8 cellular contexts compared by ENCODE assay signal in genomic region chr11:63841554-63841953, GRCh38. TPM values are rescaled to one million over a fixed set of nuclear protein-coding genes. Genes with fewer than 3 reads are reported as not detected.
A peak's percentile ranks its signal among the peaks of the same experiment; 100 is the strongest.
DNase-seq lines count a peak whose midpoint lies in the region; ATAC-seq and TF ChIP-seq lines count a peak whose summit lies in the region.

No MANE protein-coding gene starts in this region.

- H3K27ac Mint-ChIP-seq in activated T-cell treated with anti-CD3 and anti-CD28 coated beads, Interleukin-2, amount 50 U/mL, for 72 hours = peak overlapping the region; percentile 31
- no peak overlapping the region for H3K27ac Mint-ChIP-seq in activated CD4-positive, alpha-beta memory T cell treated with anti-CD3 and anti-CD28 coated beads for 36 hours

- H3K36me3 Mint-ChIP-seq in activated T-cell treated with anti-CD3 and anti-CD28 coated beads, Interleukin-2, amount 50 U/mL, for 72 hours (ENCODE audit: insufficient read depth in 2 of 2) = peaks cover 11 to 14% of the 10 kb centered on the region in 2 donors
- H3K36me3 Mint-ChIP-seq in activated CD4-positive, alpha-beta memory T cell treated with anti-CD3 and anti-CD28 coated beads for 36 hours = peaks cover 12% of the 10 kb centered on the region

- DNase-seq in activated T-cell treated with anti-CD3 and anti-CD28 coated beads, Interleukin-2, amount 50 U/mL, for 72 hours = no peak
- DNase-seq in activated T-cell treated with anti-CD3 and anti-CD28 coated beads for 4 hours (no peak), foreskin melanocyte (peak; percentile 70), Kasumi-1 (lab: John Stamatoyannopoulos, UW) (no peak), GM20000 (ENCODE audit: low spot score) (no peak)
- DNase-seq in activated CD4-positive, alpha-beta memory T cell treated with anti-CD3 and anti-CD28 coated beads for 36 hours = no peak
- DNase-seq in activated CD4-positive, CD25-positive, alpha-beta regulatory T cell (lab: John Stamatoyannopoulos, UW) = no peak

- TF ChIP-seq CTCF in GM20000 (IDR thresholded peaks at IDR 0.05; ENCODE audit: extremely low read depth, missing control alignments) = no peak

- POLR2A ChIA-PET in activated CD4-positive, alpha-beta memory T cell treated with anti-CD3 and anti-CD28 coated beads for 36 hours (lab: Charles Lee) = no interaction called here

- H3K4me3 Mint-ChIP-seq in activated T-cell treated with anti-CD3 and anti-CD28 coated beads, Interleukin-2, amount 50 U/mL, for 72 hours = peak overlapping the region; percentile 92 to 94
- H3K4me3 Mint-ChIP-seq in activated CD4-positive, alpha-beta memory T cell treated with anti-CD3 and anti-CD28 coated beads for 36 hours = peak overlapping the region; percentile 89

- intact Hi-C loops in activated CD4-positive, alpha-beta memory T cell treated with anti-CD3 and anti-CD28 coated beads for 36 hours (cut with micrococcal nuclease) = loop anchor here (1.0 kb wide), 1 partner anchor 10 kb away; no protein-coding TSS in a partner anchor

- CTCF ChIA-PET in activated CD4-positive, alpha-beta memory T cell treated with anti-CD3 and anti-CD28 coated beads for 36 hours (lab: Charles Lee) = interaction anchor here (1.8 kb wide), 1 partner anchor 46 kb away, joined by 5 read pairs; no protein-coding TSS in a partner anchor

- H3K4me3 ChIP-seq in skin epidermis = peak overlapping the region in 3 of 7 experiments; percentile 88 to 96 (median 93)

- H3K27ac ChIP-seq in skin epidermis = peak overlapping the region in 19 of 21 experiments; percentile 13 to 97 (median 89)

- no peaks in the 10 kb centered on the region for H3K27me3 Mint-ChIP-seq in activated T-cell treated with anti-CD3 and anti-CD28 coated beads, Interleukin-2, amount 50 U/mL, for 72 hours (ENCODE audit: low read depth)
- no peaks in the 10 kb centered on the region for H3K27me3 Mint-ChIP-seq in activated CD4-positive, alpha-beta memory T cell treated with anti-CD3 and anti-CD28 coated beads for 36 hours

- no peaks in the 10 kb centered on the region for H3K9me3 Mint-ChIP-seq in activated T-cell treated with anti-CD3 and anti-CD28 coated beads, Interleukin-2, amount 50 U/mL, for 72 hours
- H3K9me3 Mint-ChIP-seq in activated CD4-positive, alpha-beta memory T cell treated with anti-CD3 and anti-CD28 coated beads for 36 hours = no peaks in the 10 kb centered on the region

- peaks cover 68% of the 10 kb centered on the region for H3K4me1 Mint-ChIP-seq in activated T-cell treated with anti-CD3 and anti-CD28 coated beads, Interleukin-2, amount 50 U/mL, for 72 hours (ENCODE audit: low read depth)
- peaks cover 63% of the 10 kb centered on the region for H3K4me1 Mint-ChIP-seq in activated CD4-positive, alpha-beta memory T cell treated with anti-CD3 and anti-CD28 coated beads for 36 hours (ENCODE audit: low read depth)

- no peak for ATAC-seq in activated T-cell treated with anti-CD3 and anti-CD28 coated beads, Interleukin-2, amount 50 U/mL, for 72 hours (replicated peaks in 1 of 2)

RNA-seq across cellular contexts. Expression of gene MARK2, which starts 2.6 kb away (rescaled TPM):
- total RNA-seq in activated T-cell treated with anti-CD3 and anti-CD28 coated beads, Interleukin-2, amount 50 U/mL, for 72 hours = 10 to 100 TPM; 29.0 to 30.0 TPM
- 10 to 100 TPM; 20.0 to 29.0 TPM for total RNA-seq in activated CD4-positive, alpha-beta memory T cell treated with anti-CD3 and anti-CD28 coated beads for 36 hours

RNA-seq across cellular contexts. Expression of gene SPINDOC, which starts 28.3 kb away (rescaled TPM):
- 10 to 100 TPM; 21.9 to 26.7 TPM for total RNA-seq in activated T-cell treated with anti-CD3 and anti-CD28 coated beads, Interleukin-2, amount 50 U/mL, for 72 hours
- 10 to 100 TPM; 27.9 to 29.3 TPM for total RNA-seq in activated CD4-positive, alpha-beta memory T cell treated with anti-CD3 and anti-CD28 coated beads for 36 hours
